8 cellular contexts compared by ENCODE assay signal in the genomic region with DNA sequence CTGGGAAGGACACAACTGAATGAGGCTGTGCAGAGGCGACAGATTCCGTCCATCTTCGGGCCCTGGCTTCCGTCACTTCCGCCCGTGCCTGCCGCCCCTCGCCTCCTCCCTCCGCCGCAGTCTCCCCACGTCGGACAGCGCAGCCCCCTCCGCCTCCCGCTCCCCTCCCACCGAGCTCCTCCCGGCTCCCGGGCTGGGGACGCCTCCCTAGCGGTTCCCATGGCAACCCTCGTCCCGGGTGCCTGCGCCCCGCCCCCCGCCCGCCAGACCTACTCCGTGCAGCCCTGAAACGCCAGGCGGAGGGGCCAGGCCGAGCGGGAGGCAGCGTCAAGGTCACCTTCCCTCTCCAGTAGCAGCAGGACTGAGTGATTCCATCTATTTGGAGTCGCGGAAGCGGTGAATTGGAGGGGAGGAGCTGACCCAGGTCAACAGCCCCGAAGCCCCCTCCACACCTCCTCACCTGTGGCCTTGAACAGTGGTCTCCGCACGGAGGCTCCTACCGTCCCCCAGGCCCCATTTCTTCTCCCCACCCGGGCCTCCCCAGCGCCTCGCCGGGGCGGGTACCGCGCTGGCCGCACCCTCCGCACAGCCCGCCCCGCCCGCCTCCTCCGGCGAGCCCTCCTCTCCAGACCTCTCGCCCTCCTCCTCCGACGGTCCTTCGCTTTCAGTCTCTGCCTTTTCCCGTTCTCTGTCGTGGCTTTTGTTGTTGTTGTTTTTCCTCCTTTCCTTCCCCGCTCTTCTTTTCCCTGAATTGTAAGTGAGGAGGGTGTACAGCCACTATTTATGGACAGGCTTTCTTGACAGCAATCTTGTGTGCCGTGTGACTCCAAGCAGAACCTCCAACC. TPM values are rescaled to one million over a fixed set of nuclear protein-coding genes. Genes with fewer than 3 reads are reported as not detected.
DNase-seq lines count a peak whose midpoint lies in the region; ATAC-seq and TF ChIP-seq lines count a peak whose summit lies in the region.

No MANE protein-coding gene starts in this region.

- H3K79me2 ChIP-seq in PC-9 (ENCODE audit: low read depth) (no peaks in the 10 kb centered on the region), fibroblast of lung (ENCODE audit: control insufficient read depth, insufficient read depth, low read length) (peaks cover 8% of the 10 kb centered on the region)

- no peak for TF ChIP-seq CTCF in PC-9 (conservative IDR thresholded peaks at IDR 0.05)
- no peak for TF ChIP-seq CTCF in fibroblast of lung (conservative IDR thresholded peaks at IDR 0.05 in 1 of 2, IDR thresholded peaks at IDR 0.05 in 1 of 2; ENCODE audit: low read depth in 1 of 2, low read length in 2 of 2)

- H3K27ac ChIP-seq in KOPT-K1 (ENCODE audit: low read depth, low read length, poor library complexity, severe bottlenecking) (peak overlapping the region; percentile 50), PC-9 (no peak overlapping the region), fibroblast of lung (ENCODE audit: insufficient read depth, low read length) (peak overlapping the region; percentile 95)

- no peaks in the 10 kb centered on the region for H3K36me3 ChIP-seq in KOPT-K1 (ENCODE audit: insufficient read depth, low read length)
- no peaks in the 10 kb centered on the region for H3K36me3 ChIP-seq in PC-9 (ENCODE audit: low read depth)
- peaks cover 10% of the 10 kb centered on the region for H3K36me3 ChIP-seq in fibroblast of lung (ENCODE audit: control insufficient read depth, insufficient read depth, low read length)

- peaks cover 7% of the 10 kb centered on the region for H3K27me3 Mint-ChIP-seq in activated T-helper 2 cell treated with anti-CD3 and anti-CD28 coated beads, Interferon-gamma antibody, Interleukin-2, Interleukin-4, amounts not matched to agents 10 μg/mL and 5 μg/mL and 100 μg/mL, durations not matched to agents 14 hours and 24 hours and 36 hours (ENCODE audit: low read depth)

- peak; percentile 97 for DNase-seq in ELF-1 (ENCODE audit: low read depth, low spot score)
- peak; percentile 40 to 92 for DNase-seq in PC-9
- DNase-seq in activated T-helper 2 cell treated with anti-CD3 and anti-CD28 coated beads, Interferon-gamma antibody, Interleukin-2, Interleukin-4, amounts not matched to agents 10 μg/mL and 5 μg/mL and 100 μg/mL, durations not matched to agents 14 hours and 24 hours and 36 hours (ENCODE audit: low spot score): peak; percentile 55
- DNase-seq in fibroblast of lung (ENCODE audit: low read depth in 2 of 2): peak; percentile 93 to 96
- DNase-seq in myocyte (ENCODE audit: low read depth): peak; percentile 91
- peak; percentile 85 for DNase-seq in superior temporal gyrus (ENCODE audit: extremely low spot score)

- H3K4me3 Mint-ChIP-seq in activated T-helper 2 cell treated with anti-CD3 and anti-CD28 coated beads, Interferon-gamma antibody, Interleukin-2, Interleukin-4, amounts not matched to agents 10 μg/mL and 5 μg/mL and 100 μg/mL, durations not matched to agents 14 hours and 24 hours and 36 hours (ENCODE audit: low read depth): peak overlapping the region; percentile 92

- BruUV-seq in PC-9 (replicated peaks; lab: Mats Ljungman, UMichigan): no TSS peak

- peak overlapping the region; percentile 78 for H3K9ac ChIP-seq in fibroblast of lung (ENCODE audit: insufficient read depth, low read length)

- H3K27ac Mint-ChIP-seq in activated T-helper 2 cell treated with anti-CD3 and anti-CD28 coated beads, Interferon-gamma antibody, Interleukin-2, Interleukin-4, amounts not matched to agents 10 μg/mL and 5 μg/mL and 100 μg/mL, durations not matched to agents 14 hours and 24 hours and 36 hours: peak overlapping the region; percentile 74

- CTCF ChIA-PET in PC-9 (lab: Charles Lee): interaction anchor here (1.2 kb wide), 1 partner anchor 14 kb away, joined by 4 read pairs; no protein-coding TSS in a partner anchor

- ATAC-seq in GM21825 (IDR thresholded peaks at IDR 0.05; ENCODE audit: unreplicated experiment): peak; percentile 74

- POLR2A ChIA-PET in PC-9 (lab: Charles Lee; ENCODE audit: unreplicated experiment): interaction anchor here (0.6 kb wide), 2 partner anchors 24 to 195 kb away, joined by 4 to 5 read pairs; no protein-coding TSS in a partner anchor

- H3K4me1 ChIP-seq in PC-9 (replicated peaks; ENCODE audit: insufficient read depth) (no peaks in the 10 kb centered on the region), fibroblast of lung (ENCODE audit: control insufficient read depth, extremely low read depth, insufficient read depth, low read length) (peaks cover 7% of the 10 kb centered on the region)

- H3K4me2 ChIP-seq in PC-9 (peak overlapping the region; percentile 87), fibroblast of lung (ENCODE audit: extremely low read depth, insufficient read depth, low read length) (peak overlapping the region; percentile 98)

- no peaks in the 10 kb centered on the region; the same call in 1 of the 2 replicates for H3F3A ChIP-seq in PC-9 (ENCODE audit: insufficient read depth, low read depth)

- H3K9me3 Mint-ChIP-seq in activated T-helper 2 cell treated with anti-CD3 and anti-CD28 coated beads, Interferon-gamma antibody, Interleukin-2, Interleukin-4, amounts not matched to agents 10 μg/mL and 5 μg/mL and 100 μg/mL, durations not matched to agents 14 hours and 24 hours and 36 hours: no peaks in the 10 kb centered on the region

- H4K20me1 ChIP-seq in PC-9 (ENCODE audit: insufficient read depth) (no peaks in the 10 kb centered on the region), fibroblast of lung (ENCODE audit: control insufficient read depth, extremely low read depth, insufficient read depth, low read length) (no peaks in the 10 kb centered on the region)

- H2AFZ ChIP-seq in PC-9 (peak overlapping the region; percentile 69), fibroblast of lung (ENCODE audit: low read length) (peak overlapping the region; percentile 73)

- H3K27me3 ChIP-seq in PC-9 (ENCODE audit: insufficient read depth, low read depth) (no peaks in the 10 kb centered on the region), fibroblast of lung (ENCODE audit: control insufficient read depth, insufficient read depth, low read length) (no peaks in the 10 kb centered on the region)

- H3K9me3 ChIP-seq in KOPT-K1 (ENCODE audit: insufficient read depth, low read length, poor library complexity, severe bottlenecking) (no peaks in the 10 kb centered on the region), PC-9 (ENCODE audit: insufficient read depth, low read depth) (no peaks in the 10 kb centered on the region; the same call in 1 of the 2 replicates), fibroblast of lung (ENCODE audit: control insufficient read depth, insufficient read depth, low read depth, low read length) (no peaks in the 10 kb centered on the region)

- H3K9me2 ChIP-seq in PC-9 (ENCODE audit: insufficient read depth): no peaks in the 10 kb centered on the region

- H3K36me3 Mint-ChIP-seq in activated T-helper 2 cell treated with anti-CD3 and anti-CD28 coated beads, Interferon-gamma antibody, Interleukin-2, Interleukin-4, amounts not matched to agents 10 μg/mL and 5 μg/mL and 100 μg/mL, durations not matched to agents 14 hours and 24 hours and 36 hours (ENCODE audit: low read depth): peaks cover 3% of the 10 kb centered on the region

- H3K4me3 ChIP-seq in PC-9 (peak overlapping the region; percentile 59), fibroblast of lung (replicated peaks in 1 of 4; ENCODE audit: control extremely low read depth in 1 of 4, insufficient read depth in 1 of 4, low read depth in 3 of 4, low read length in 4 of 4) (peak overlapping the region; percentile 62 to 89 (median 76))

- intact Hi-C loops in PC-9 (cut with micrococcal nuclease; ENCODE audit: unreplicated experiment): no loop called here
- intact Hi-C loops in activated T-helper 2 cell treated with anti-CD3 and anti-CD28 coated beads, Interferon-gamma antibody, Interleukin-2, Interleukin-4, amounts not matched to agents 10 μg/mL and 5 μg/mL and 100 μg/mL, durations not matched to agents 14 hours and 24 hours and 36 hours (cut with micrococcal nuclease): loop anchor here (2.0 kb wide), 1 partner anchor 21 kb away; no protein-coding TSS in a partner anchor

- peaks cover 16% of the 10 kb centered on the region for H3K4me1 Mint-ChIP-seq in activated T-helper 2 cell treated with anti-CD3 and anti-CD28 coated beads, Interferon-gamma antibody, Interleukin-2, Interleukin-4, amounts not matched to agents 10 μg/mL and 5 μg/mL and 100 μg/mL, durations not matched to agents 14 hours and 24 hours and 36 hours (ENCODE audit: low read depth)

RNA-seq across cellular contexts. Expression of a gene that starts 1.0 kb away (rescaled TPM):
- total RNA-seq in PC-9 (2021) (15.0 and 16.5 TPM in 2 replicates), fibroblast of lung (23.1 and 34.5 TPM in 2 replicates), myocyte (33.1 and 38.2 TPM in 2 replicates)
- 5.9 and 7.1 TPM in 2 replicates for total RNA-seq in activated T-helper 2 cell treated with anti-CD3 and anti-CD28 coated beads, Interferon-gamma antibody, Interleukin-2, Interleukin-4, amounts not matched to agents 10 μg/mL and 5 μg/mL and 100 μg/mL, durations not matched to agents 14 hours and 24 hours and 36 hours
- 56.0 and 60.5 TPM in 2 replicates for polyA plus RNA-seq in fibroblast of lung
- 67.4 and 75.8 TPM in 2 replicates for polyA plus RNA-seq in fibroblast of lung (2012)
- 82.9 and 98.7 TPM in 2 replicates for polyA minus RNA-seq in fibroblast of lung (ENCODE audit: low replicate concordance)
- polyA plus RNA-seq in myocyte (2012): 56.8 TPM

RNA-seq across cellular contexts. Expression of a gene that starts 22.5 kb away (rescaled TPM):
- total RNA-seq in PC-9 (2021): 49.5 and 57.1 TPM in 2 replicates
- total RNA-seq in activated T-helper 2 cell treated with anti-CD3 and anti-CD28 coated beads, Interferon-gamma antibody, Interleukin-2, Interleukin-4, amounts not matched to agents 10 μg/mL and 5 μg/mL and 100 μg/mL, durations not matched to agents 14 hours and 24 hours and 36 hours: 14.4 and 15.0 TPM in 2 replicates
- total RNA-seq in fibroblast of lung: 5.6 and 7.3 TPM in 2 replicates
- 4.0 and 4.7 TPM in 2 replicates for polyA plus RNA-seq in fibroblast of lung
- 14.3 and 15.4 TPM in 2 replicates for polyA plus RNA-seq in fibroblast of lung (2012)
- polyA minus RNA-seq in fibroblast of lung (ENCODE audit: low replicate concordance): 6.5 and 6.6 TPM in 2 replicates
- 10.2 and 11.7 TPM in 2 replicates for total RNA-seq in myocyte
- 13.1 TPM for polyA plus RNA-seq in myocyte (2012)

RNA-seq across cellular contexts. Expression of a gene that starts 32.7 kb away (rescaled TPM):
- 81.0 and 82.0 TPM in 2 replicates for total RNA-seq in PC-9 (2021)
- total RNA-seq in activated T-helper 2 cell treated with anti-CD3 and anti-CD28 coated beads, Interferon-gamma antibody, Interleukin-2, Interleukin-4, amounts not matched to agents 10 μg/mL and 5 μg/mL and 100 μg/mL, durations not matched to agents 14 hours and 24 hours and 36 hours: 31.6 and 32.2 TPM in 2 replicates
- total RNA-seq in fibroblast of lung: 194 and 202 TPM in 2 replicates
- polyA plus RNA-seq in fibroblast of lung: 13.3 and 23.4 TPM in 2 replicates
- 13.6 and 26.7 TPM in 2 replicates for polyA plus RNA-seq in fibroblast of lung (2012)
- polyA minus RNA-seq in fibroblast of lung (ENCODE audit: low replicate concordance): 12.4 and 25.7 TPM in 2 replicates
- total RNA-seq in myocyte: 6.1 and 9.6 TPM in 2 replicates
- 69.0 TPM for polyA plus RNA-seq in myocyte (2012)

RNA-seq across cellular contexts. Expression of a gene that starts 50.5 kb away (rescaled TPM):
- total RNA-seq in PC-9 (2021) (16.0 and 17.7 TPM in 2 replicates), fibroblast of lung (11.6 and 11.8 TPM in 2 replicates), myocyte (19.8 and 20.1 TPM in 2 replicates)
- 26.9 and 27.6 TPM in 2 replicates for total RNA-seq in activated T-helper 2 cell treated with anti-CD3 and anti-CD28 coated beads, Interferon-gamma antibody, Interleukin-2, Interleukin-4, amounts not matched to agents 10 μg/mL and 5 μg/mL and 100 μg/mL, durations not matched to agents 14 hours and 24 hours and 36 hours
- 8.7 TPM in 2 replicates for polyA plus RNA-seq in fibroblast of lung
- polyA plus RNA-seq in fibroblast of lung (2012): 8.1 and 8.7 TPM in 2 replicates
- polyA minus RNA-seq in fibroblast of lung (ENCODE audit: low replicate concordance): 3.7 and 6.8 TPM in 2 replicates
- polyA plus RNA-seq in myocyte (2012): 9.6 TPM

RNA-seq across cellular contexts. Expression of a gene that starts 57.3 kb away (rescaled TPM):
- total RNA-seq in PC-9 (2021) (20.7 and 25.7 TPM in 2 replicates), fibroblast of lung (3.9 and 4.8 TPM in 2 replicates), myocyte (2.5 and 3.3 TPM in 2 replicates)
- 7.6 and 9.5 TPM in 2 replicates for total RNA-seq in activated T-helper 2 cell treated with anti-CD3 and anti-CD28 coated beads, Interferon-gamma antibody, Interleukin-2, Interleukin-4, amounts not matched to agents 10 μg/mL and 5 μg/mL and 100 μg/mL, durations not matched to agents 14 hours and 24 hours and 36 hours
- polyA plus RNA-seq in fibroblast of lung: 8.5 and 8.9 TPM in 2 replicates
- 5.3 and 6.1 TPM in 2 replicates for polyA plus RNA-seq in fibroblast of lung (2012)
- 0.27 and 3.2 TPM in 2 replicates for polyA minus RNA-seq in fibroblast of lung (ENCODE audit: low replicate concordance)
- polyA plus RNA-seq in myocyte (2012): 11.1 TPM
